In genomic region chr14:85580536-85581165, GRCh38 we compare ENCODE assay signal across 16 cellular contexts. TPM values are rescaled to one million over a fixed set of nuclear protein-coding genes. Genes with fewer than 3 reads are reported as not detected.
"Had no signal": no experiment of that assay in that cellular context is flagged by ENCODE, and none has a peak within 500 bp of the region (broad histone marks: within the 10 kb centered on the region; RNA-seq: fewer than 3 reads in every experiment).

No MANE protein-coding gene starts in this region.

- FAIRE-seq: islet of Langerhans had no signal

- H3K9me3 ChIP-seq: suprapubic skin, upper lobe of right lung had no signal

- H3K4me1 ChIP-seq: upper lobe of right lung had no signal

- H3K4me1 Mint-ChIP-seq: activated naive CD8-positive, alpha-beta T cell treated with anti-CD3 and anti-CD28 coated beads for 36 hours had no signal

- DNase-seq: activated CD4-positive, alpha-beta memory T cell treated with anti-CD3 and anti-CD28 coated beads for 36 hours; activated gamma-delta T cell treated with Interleukin-2 at 50 U/mL for 16 hours; activated naive CD8-positive, alpha-beta T cell treated with anti-CD3 and anti-CD28 coated beads for 36 hours; activated T-cell treated with anti-CD3 and anti-CD28 coated beads, Interleukin-2, amount 50 U/mL, for 48 hours; aorta; central memory CD4-positive, alpha-beta T cell; effector memory CD8-positive, alpha-beta T cell; foreskin fibroblast; nephron progenitor cell; stimulated activated CD4-positive, alpha-beta T cell treated with anti-CD3 and anti-CD28 coated beads, Interleukin-2, amount 100 ng/mL, for 48 hours; stimulated activated naive CD8-positive, alpha-beta T cell treated with anti-CD3 and anti-CD28 coated beads, Interleukin-15, Interleukin-2, amounts not matched to agents 100 U/mL and 50 U/mL, for 24 hours; T-helper 9 cell; upper lobe of right lung had no signal

- H3K4me3 ChIP-seq: suprapubic skin, upper lobe of right lung had no signal

- H3K27me3 ChIP-seq: suprapubic skin, upper lobe of right lung had no signal

- ATAC-seq: effector memory CD8-positive, alpha-beta T cell; sciatic nerve; stimulated activated naive CD8-positive, alpha-beta T cell treated with anti-CD3 and anti-CD28 coated beads, Interleukin-15, Interleukin-2, amounts not matched to agents 100 U/mL and 50 U/mL, for 24 hours; upper lobe of right lung had no signal

- H3K36me3 Mint-ChIP-seq: activated CD4-positive, alpha-beta memory T cell treated with anti-CD3 and anti-CD28 coated beads for 36 hours; activated naive CD8-positive, alpha-beta T cell treated with anti-CD3 and anti-CD28 coated beads for 36 hours had no signal

- H3K27ac Mint-ChIP-seq: activated CD4-positive, alpha-beta memory T cell treated with anti-CD3 and anti-CD28 coated beads for 36 hours; activated naive CD8-positive, alpha-beta T cell treated with anti-CD3 and anti-CD28 coated beads for 36 hours; effector memory CD8-positive, alpha-beta T cell; nephron progenitor cell had no signal

- H3K9me3 Mint-ChIP-seq: activated CD4-positive, alpha-beta memory T cell treated with anti-CD3 and anti-CD28 coated beads for 36 hours; activated naive CD8-positive, alpha-beta T cell treated with anti-CD3 and anti-CD28 coated beads for 36 hours; effector memory CD8-positive, alpha-beta T cell; nephron progenitor cell had no signal

- H3K27ac ChIP-seq: suprapubic skin, upper lobe of right lung had no signal

- H3K4me3 Mint-ChIP-seq: activated CD4-positive, alpha-beta memory T cell treated with anti-CD3 and anti-CD28 coated beads for 36 hours; activated naive CD8-positive, alpha-beta T cell treated with anti-CD3 and anti-CD28 coated beads for 36 hours; effector memory CD8-positive, alpha-beta T cell; nephron progenitor cell had no signal

- H3K36me3 ChIP-seq: suprapubic skin, upper lobe of right lung had no signal

- H3K27me3 Mint-ChIP-seq: activated CD4-positive, alpha-beta memory T cell treated with anti-CD3 and anti-CD28 coated beads for 36 hours; activated naive CD8-positive, alpha-beta T cell treated with anti-CD3 and anti-CD28 coated beads for 36 hours; effector memory CD8-positive, alpha-beta T cell had no signal

RNA-seq across cellular contexts. Expression of gene FLRT2, which starts 50.7 kb away (rescaled TPM):
- total RNA-seq: activated CD4-positive, alpha-beta memory T cell treated with anti-CD3 and anti-CD28 coated beads for 36 hours; activated naive CD8-positive, alpha-beta T cell treated with anti-CD3 and anti-CD28 coated beads for 36 hours had no signal
